Comparison of ENCODE assay signal across 9 cellular contexts in the genomic region with DNA sequence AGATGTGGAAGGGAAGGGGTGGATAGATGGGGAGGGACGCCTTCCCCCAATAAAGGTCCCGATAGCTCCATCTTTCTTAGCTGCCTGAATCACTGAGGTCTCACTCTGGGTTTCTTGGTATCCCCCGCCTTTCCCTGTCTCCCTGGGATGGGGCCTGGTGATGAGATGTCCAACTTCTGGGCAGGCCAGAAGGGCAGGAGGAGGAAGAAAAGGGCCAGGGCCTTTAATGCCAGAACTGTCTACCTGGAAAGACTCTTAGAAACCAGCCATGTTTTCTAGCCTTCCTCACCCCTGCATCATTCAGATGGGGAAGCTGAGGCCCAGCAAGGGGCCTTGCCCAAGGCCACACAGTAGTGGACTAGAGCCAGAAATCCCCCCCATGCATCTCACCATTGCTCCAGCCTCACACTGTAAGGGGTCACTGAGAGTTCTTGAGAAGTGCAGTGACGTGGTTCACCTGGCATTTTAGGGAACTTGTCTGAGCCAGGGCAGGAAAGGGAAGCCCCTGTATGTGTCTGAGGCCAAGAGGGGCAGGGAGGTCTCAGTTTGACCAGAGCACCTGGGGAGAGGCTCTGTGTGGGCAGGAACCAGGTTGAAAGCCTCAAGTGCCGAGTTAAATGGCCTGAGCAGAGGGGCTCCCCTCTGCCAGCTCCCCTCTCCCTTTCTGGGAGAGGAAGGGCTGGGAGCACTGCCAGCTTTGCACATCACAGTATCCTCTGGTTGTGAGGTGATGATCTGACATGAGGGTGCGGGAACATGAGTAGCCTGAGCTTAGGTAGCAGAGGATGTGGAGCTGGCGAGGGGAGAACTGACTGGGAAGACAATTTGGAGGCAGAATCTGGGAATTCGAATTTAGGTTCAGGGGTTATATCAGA. TPM values are rescaled to one million over a fixed set of nuclear protein-coding genes. Genes with fewer than 3 reads are reported as not detected.
DNase-seq lines count a peak whose midpoint lies in the region; ATAC-seq, FAIRE-seq and TF ChIP-seq lines count a peak whose summit lies in the region.
"Had no signal": no experiment of that assay in that cellular context is flagged by ENCODE, and none has a peak within 500 bp of the region (broad histone marks: within the 10 kb centered on the region; RNA-seq: fewer than 3 reads in every experiment).

No MANE protein-coding gene starts in this region.

- no TSS peak for BruUV-seq in GM12878 (replicated peaks; lab: Mats Ljungman, UMichigan)

- TF ChIP-seq EP300 in GM12878 (IDR thresholded peaks at IDR 0.05; ENCODE audit: borderline replicate concordance in 1 of 2, control insufficient read depth in 1 of 2, low read depth in 2 of 2, low read length in 2 of 2): peak in 1 of 2 experiments; percentile 70; a peak in 2 of 4 replicates

- H3K9me3 ChIP-seq in HUES6 (ENCODE audit: control insufficient read depth, insufficient read depth, low read depth, low read length) (no peaks in the 10 kb centered on the region), GM12878 (replicated peaks; ENCODE audit: control insufficient read depth, insufficient read depth, low read length) (no peaks in the 10 kb centered on the region), lung (ENCODE audit: control insufficient read depth in 2 of 2, insufficient read depth in 1 of 2, low read length in 1 of 2) (no peaks in the 10 kb centered on the region), testis (no peaks in the 10 kb centered on the region)

- no peak for TF ChIP-seq RAD21 in GM12878 (IDR thresholded peaks at IDR 0.05; ENCODE audit: insufficient read depth, low read depth, low read length)

- H3K9ac ChIP-seq in HUES6 (ENCODE audit: low read length) (peak overlapping the region; percentile 33), GM12878 (ENCODE audit: control insufficient read depth, insufficient read depth, low read length) (peak overlapping the region; percentile 51)

- 68% methylated on average over 8 of the region's 8 CpGs for WGBS in GM12878 (ENCODE audit: insufficient coverage, insufficient replicate concordance, low lambda C conversion rate, missing lambda C conversion rate)
- 37 to 41% methylated on average over 8 of the region's 8 CpGs for WGBS in lung, 2 donors
- WGBS in testis, 2 donors: 53 to 63% methylated on average over 8 of the region's 8 CpGs

- POLR2A ChIA-PET in GM12878 (lab: Charles Lee): interaction anchor here (0.8 to 7.8 kb wide), 3 partner anchors 8 to 15 kb away, joined by 3 to 40 read pairs (median 4); partner anchors contain the start of gene ARHGEF17

- no peak overlapping the region for H3K27ac ChIP-seq in HUES6 (ENCODE audit: low read depth, low read length)
- H3K27ac ChIP-seq in GM12878 (ENCODE audit: control insufficient read depth, insufficient read depth): peak overlapping the region; percentile 99
- peak overlapping the region; percentile 68 to 84 for H3K27ac ChIP-seq in lung (ENCODE audit: low read depth in 1 of 2, low read length in 1 of 2)
- peak overlapping the region; percentile 76 to 90 for H3K27ac ChIP-seq in testis

- H2AFZ ChIP-seq in GM12878 (ENCODE audit: control insufficient read depth, low read depth, low read length): peak overlapping the region; percentile 3

- TF ChIP-seq CTCF in GM12878 (IDR thresholded peaks at IDR 0.05 in 2 of 3, conservative IDR thresholded peaks at IDR 0.05 in 1 of 3; ENCODE audit: control insufficient read depth in 2 of 3, extremely low read depth in 1 of 3, insufficient read depth in 1 of 3, low read depth in 3 of 3, low read length in 3 of 3): no peak
- TF ChIP-seq CTCF in lung (IDR thresholded peaks at IDR 0.05; ENCODE audit: control extremely low read depth, extremely low read depth): no peak
- no peak for TF ChIP-seq CTCF in testis (IDR thresholded peaks at IDR 0.05)

- H3K27me3 ChIP-seq in HUES6 (ENCODE audit: control insufficient read depth, insufficient read depth, low read length) (no peaks in the 10 kb centered on the region), GM12878 (replicated peaks in 1 of 2; ENCODE audit: control insufficient read depth in 2 of 2, insufficient read depth in 2 of 2, low read length in 1 of 2) (no peaks in the 10 kb centered on the region), lung (ENCODE audit: control insufficient read depth, insufficient read depth) (no peaks in the 10 kb centered on the region), testis (no peaks in the 10 kb centered on the region)

- no peaks in the 10 kb centered on the region for H3K9me3 Mint-ChIP-seq in activated CD8-positive, alpha-beta memory T cell treated with anti-CD3 and anti-CD28 coated beads, Interleukin-2, amount 10 ng/mL, durations not matched to agents 7 days and 5 days (ENCODE audit: low read depth)
- H3K9me3 Mint-ChIP-seq: activated T-helper 17 cell treated with anti-CD3 and anti-CD28 coated beads, Interleukin-2, amount 50 U/mL, for 72 hours had no signal

- ATAC-seq in GM12878 (peak; percentile 35), lung (ENCODE audit: insufficient read depth, low FRiP score) (no peak)
- no peak for ATAC-seq in activated CD8-positive, alpha-beta memory T cell treated with anti-CD3 and anti-CD28 coated beads, Interleukin-2, amount 10 ng/mL, durations not matched to agents 7 days and 5 days
- ATAC-seq: activated T-helper 17 cell treated with anti-CD3 and anti-CD28 coated beads, Interleukin-2, amount 50 U/mL, for 72 hours had no signal

- H3K4me3 ChIP-seq in HUES6 (ENCODE audit: low read depth, low read length): no peak overlapping the region; the same call in 1 of the 2 replicates
- H3K4me3 ChIP-seq in GM12878: no peak overlapping the region
- H3K4me3 ChIP-seq in lung: no peak overlapping the region
- H3K4me3 ChIP-seq in testis: no peak overlapping the region

- intact Hi-C loops in GM12878 (cut with micrococcal nuclease; ENCODE audit: unreplicated experiment): no loop called here
- intact Hi-C loops in testis (cut with DNase I; ENCODE audit: low total_unique reads): no loop called here

- H3K36me3 ChIP-seq in HUES6 (ENCODE audit: control insufficient read depth, insufficient read depth, low read length) (0 out of 2 replicates have a peak, but pooled peaks cover 2% of the 10 kb centered on the region), GM12878 (ENCODE audit: control insufficient read depth in 2 of 2, insufficient read depth in 2 of 2, low read length in 1 of 2) (no peaks in the 10 kb centered on the region; a peak in 2 of 4 replicates), lung (ENCODE audit: control insufficient read depth in 2 of 2, insufficient read depth in 2 of 2, low read length in 2 of 2) (peaks cover 0 to 2% of the 10 kb centered on the region in 2 donors), testis (ENCODE audit: low read depth, missing control alignments) (no peaks in the 10 kb centered on the region)

- RAD21 ChIA-PET in GM12878 (lab: Charles Lee; ENCODE audit: unreplicated experiment): interaction anchor here (0.5 to 10.5 kb wide), 6 partner anchors 8 to 264 kb away, joined by 3 to 115 read pairs (median 4); partner anchors contain the start of gene ARHGEF17

- no peak for FAIRE-seq in GM12878 (lab: Jason Lieb, UNC)

- H3K4me3 Mint-ChIP-seq in activated CD8-positive, alpha-beta memory T cell treated with anti-CD3 and anti-CD28 coated beads, Interleukin-2, amount 10 ng/mL, durations not matched to agents 7 days and 5 days: no peak overlapping the region
- H3K4me3 Mint-ChIP-seq: activated T-helper 17 cell treated with anti-CD3 and anti-CD28 coated beads, Interleukin-2, amount 50 U/mL, for 72 hours had no signal

- no peak for TF ChIP-seq POLR2A in GM12878 (IDR thresholded peaks at IDR 0.05; ENCODE audit: low read depth, low read length)
- TF ChIP-seq POLR2A in testis (IDR thresholded peaks at IDR 0.05): no peak

- SMC1A ChIA-PET in GM12878 (lab: Charles Lee; ENCODE audit: uncharacterized antibody, unreplicated experiment): interaction anchor here (5.3 to 11.8 kb wide), 3 partner anchors 8 to 15 kb away, joined by 24 to 106 read pairs (median 56); partner anchors contain the start of gene ARHGEF17

- in situ Hi-C loops in GM12878 (cut with MboI): no loop called here

- peaks cover 13% of the 10 kb centered on the region for H3K4me1 Mint-ChIP-seq in activated CD8-positive, alpha-beta memory T cell treated with anti-CD3 and anti-CD28 coated beads, Interleukin-2, amount 10 ng/mL, durations not matched to agents 7 days and 5 days
- H3K4me1 Mint-ChIP-seq: activated T-helper 17 cell treated with anti-CD3 and anti-CD28 coated beads, Interleukin-2, amount 50 U/mL, for 72 hours had no signal

- H3K27ac Mint-ChIP-seq in activated CD8-positive, alpha-beta memory T cell treated with anti-CD3 and anti-CD28 coated beads, Interleukin-2, amount 10 ng/mL, durations not matched to agents 7 days and 5 days: no peak overlapping the region

- H4K20me1 ChIP-seq in GM12878 (ENCODE audit: control insufficient read depth, insufficient read depth): no peaks in the 10 kb centered on the region

- peaks cover 6% of the 10 kb centered on the region for H3K79me2 ChIP-seq in GM12878 (ENCODE audit: control insufficient read depth, insufficient read depth, low read length)

- H3K4me2 ChIP-seq in GM12878 (ENCODE audit: control insufficient read depth, insufficient read depth): peak overlapping the region; percentile 51

- H3K36me3 Mint-ChIP-seq in activated CD8-positive, alpha-beta memory T cell treated with anti-CD3 and anti-CD28 coated beads, Interleukin-2, amount 10 ng/mL, durations not matched to agents 7 days and 5 days: no peaks in the 10 kb centered on the region

- H3K27me3 Mint-ChIP-seq in activated CD8-positive, alpha-beta memory T cell treated with anti-CD3 and anti-CD28 coated beads, Interleukin-2, amount 10 ng/mL, durations not matched to agents 7 days and 5 days: no peaks in the 10 kb centered on the region
- H3K27me3 Mint-ChIP-seq: activated T-helper 17 cell treated with anti-CD3 and anti-CD28 coated beads, Interleukin-2, amount 50 U/mL, for 72 hours had no signal

- H3K4me1 ChIP-seq in HUES6 (ENCODE audit: control insufficient read depth, insufficient read depth, low read length): peaks cover 57% of the 10 kb centered on the region
- peaks cover 67% of the 10 kb centered on the region for H3K4me1 ChIP-seq in GM12878 (ENCODE audit: control insufficient read depth, insufficient read depth, low read length)
- peaks cover 25 to 63% of the 10 kb centered on the region in 2 donors for H3K4me1 ChIP-seq in lung (ENCODE audit: control insufficient read depth in 2 of 2, insufficient read depth in 2 of 2, low read length in 2 of 2)
- peaks cover 73% of the 10 kb centered on the region for H3K4me1 ChIP-seq in testis

- CTCF ChIA-PET in GM12878 (lab: Yijun Ruan, JAX): interaction anchor here (1.2 to 3.3 kb wide), 5 partner anchors 9 to 28 kb away, joined by 5 to 24 read pairs (median 7); partner anchors contain the start of gene ARHGEF17
- CTCF ChIA-PET in activated CD8-positive, alpha-beta memory T cell treated with anti-CD3 and anti-CD28 coated beads, Interleukin-2, amount 10 ng/mL, durations not matched to agents 7 days and 5 days (lab: Charles Lee): interaction anchor here (1.7 to 7.3 kb wide), 3 partner anchors 14 to 29 kb away, joined by 4 to 36 read pairs (median 7); no protein-coding TSS in a partner anchor

- DNase-seq in GM12878 (ENCODE audit: low read depth, low spot score): no peak
- DNase-seq in lung (ENCODE audit: low spot score): no peak
- no peak for DNase-seq in testis
- no peak for DNase-seq in activated CD8-positive, alpha-beta memory T cell treated with anti-CD3 and anti-CD28 coated beads, Interleukin-2, amount 10 ng/mL, durations not matched to agents 7 days and 5 days
- DNase-seq in activated effector memory CD4-positive, alpha-beta T cell treated with anti-CD3 and anti-CD28 coated beads, Interleukin-2, amount 50 U/mL, for 16 hours: no peak
- DNase-seq in DMS153 treated with DMSO at 0.1 percent for 48 hours (lab: John Stamatoyannopoulos, UW; ENCODE audit: unreplicated experiment): no peak

RNA-seq across cellular contexts. Expression of gene ARHGEF17, which starts 14.3 kb away (rescaled TPM):
- total RNA-seq in GM12878 (2013; cell fraction: nucleolus; rRNA removed): 89.0 and 109 TPM in 2 replicates
- total RNA-seq in GM12878 (2014; rRNA removed) (1.9 and 3.0 TPM in 2 replicates), GM12878 (2014; rRNA removed; fragmentation: Illumina TruSeq; extraction: Trizol) (1.2 and 1.6 TPM in 2 replicates), GM12878 (2021) (3.6 and 5.2 TPM in 2 replicates), lung (10 to 100 TPM; 67.6 to 74.6 TPM), testis (10 to 100 TPM; 50.1 to 58.5 TPM)
- polyA plus RNA-seq in GM12878 (2011; ENCODE audit: low read depth): 1.6 TPM
- polyA plus RNA-seq in GM12878 (2011; rRNA removed) (7.2 and 11.0 TPM in 2 replicates), GM12878 (2014; fragmentation: Illumina TruSeq; extraction: Trizol) (1.8 and 1.9 TPM in 2 replicates), GM12878 (2014; fragmentation: Nextera tagmentation; extraction: Ambion mirVana) (under 1 TPM; 0.15 to 0.31 TPM), GM12878 (2014; rRNA removed) (3.5 and 7.0 TPM in 2 replicates), GM12878 (2016; fragmentation: Nextera tagmentation; extraction: Ambion mirVana) (under 1 TPM; 0.20 to 0.27 TPM), lung (10 to 100 TPM; 27.9 to 39.4 TPM), testis (ENCODE audit: insufficient read depth, low read depth, low replicate concordance) (29.4 TPM)
- 13.6 and 18.5 TPM in 2 replicates for polyA plus RNA-seq in GM12878 (2011; cell fraction: cytosol; rRNA removed)
- 111 and 113 TPM in 2 replicates for polyA plus RNA-seq in GM12878 (2011; cell fraction: nucleus; rRNA removed)
- polyA plus RNA-seq in GM12878 (2012): 5.5 and 5.6 TPM in 2 replicates
- 17.6 and 36.7 TPM in 2 replicates for polyA minus RNA-seq in GM12878 (2011; rRNA and poly(A)+ RNA removed)
- polyA minus RNA-seq in GM12878 (2011; cell fraction: cytosol; rRNA and poly(A)+ RNA removed): 12.2 and 14.6 TPM in 2 replicates
- 33.4 and 53.6 TPM in 2 replicates for polyA minus RNA-seq in GM12878 (2011; cell fraction: nucleus; rRNA and poly(A)+ RNA removed)
- total RNA-seq in activated CD8-positive, alpha-beta memory T cell treated with anti-CD3 and anti-CD28 coated beads, Interleukin-2, amount 10 ng/mL, durations not matched to agents 7 days and 5 days: not detected

RNA-seq across cellular contexts. Expression of gene P2RY6, which starts 50.2 kb away (rescaled TPM):
- 0.21 TPM in 1 of 2 replicates, not detected in the other for total RNA-seq in GM12878 (2013; cell fraction: nucleolus; rRNA removed)
- 0.23 TPM in 1 of 2 replicates, not detected in the other for total RNA-seq in GM12878 (2014; rRNA removed)
- total RNA-seq in GM12878 (2014; rRNA removed; fragmentation: Illumina TruSeq; extraction: Trizol): 0.14 TPM in 1 of 2 replicates, not detected in the other
- 0.21 and 0.66 TPM in 2 replicates for total RNA-seq in GM12878 (2021)
- polyA plus RNA-seq in GM12878 (2011; ENCODE audit: low read depth): not detected
- not detected in 2 replicates for polyA plus RNA-seq in GM12878 (2011; rRNA removed)
- not detected in 2 replicates for polyA plus RNA-seq in GM12878 (2011; cell fraction: cytosol; rRNA removed)
- 0.15 and 0.35 TPM in 2 replicates for polyA plus RNA-seq in GM12878 (2011; cell fraction: nucleus; rRNA removed)
- 0.12 and 0.15 TPM in 2 replicates for polyA plus RNA-seq in GM12878 (2012)
- 0.10 TPM in 1 of 2 replicates, not detected in the other for polyA plus RNA-seq in GM12878 (2014; fragmentation: Illumina TruSeq; extraction: Trizol)
- polyA plus RNA-seq in GM12878 (2014; fragmentation: Nextera tagmentation; extraction: Ambion mirVana): under 1 TPM in 1 of 2 experiments, not detected in 1; 0.05 TPM
- polyA plus RNA-seq in GM12878 (2014; rRNA removed): 0.52 and 0.90 TPM in 2 replicates
- under 1 TPM in 1 of 2 experiments, not detected in 1; 0.24 TPM for polyA plus RNA-seq in GM12878 (2016; fragmentation: Nextera tagmentation; extraction: Ambion mirVana)
- not detected in 2 replicates for polyA minus RNA-seq in GM12878 (2011; rRNA and poly(A)+ RNA removed)
- polyA minus RNA-seq in GM12878 (2011; cell fraction: cytosol; rRNA and poly(A)+ RNA removed): not detected in 2 replicates
- not detected in 2 replicates for polyA minus RNA-seq in GM12878 (2011; cell fraction: nucleus; rRNA and poly(A)+ RNA removed)
- 1 to 10 TPM; 3.1 to 4.2 TPM for total RNA-seq in lung
- polyA plus RNA-seq in lung: 10 to 100 TPM in 1 of 2 donors, 1 to 10 TPM in 1; 3.0 to 13.0 TPM
- under 1 TPM; 0.25 to 0.47 TPM for total RNA-seq in testis
- 2.7 TPM for polyA plus RNA-seq in testis (ENCODE audit: insufficient read depth, low read depth, low replicate concordance)
- not detected for total RNA-seq in activated CD8-positive, alpha-beta memory T cell treated with anti-CD3 and anti-CD28 coated beads, Interleukin-2, amount 10 ng/mL, durations not matched to agents 7 days and 5 days
- total RNA-seq: activated T-helper 17 cell treated with anti-CD3 and anti-CD28 coated beads, Interleukin-2, amount 50 U/mL, for 72 hours; SK-MEL-5 had no signal

RNA-seq across cellular contexts. Expression of gene RELT, which starts 53.9 kb away (rescaled TPM):
- 89.6 and 94.7 TPM in 2 replicates for total RNA-seq in GM12878 (2013; cell fraction: nucleolus; rRNA removed)
- 19.8 and 23.4 TPM in 2 replicates for total RNA-seq in GM12878 (2014; rRNA removed)
- 10.4 and 10.5 TPM in 2 replicates for total RNA-seq in GM12878 (2014; rRNA removed; fragmentation: Illumina TruSeq; extraction: Trizol)
- total RNA-seq in GM12878 (2021): 27.9 and 28.5 TPM in 2 replicates
- 5.2 TPM for polyA plus RNA-seq in GM12878 (2011; ENCODE audit: low read depth)
- 7.9 and 13.0 TPM in 2 replicates for polyA plus RNA-seq in GM12878 (2011; rRNA removed)
- 17.2 and 25.3 TPM in 2 replicates for polyA plus RNA-seq in GM12878 (2011; cell fraction: cytosol; rRNA removed)
- polyA plus RNA-seq in GM12878 (2011; cell fraction: nucleus; rRNA removed): 96.7 and 106 TPM in 2 replicates
- 16.1 and 16.3 TPM in 2 replicates for polyA plus RNA-seq in GM12878 (2012)
- polyA plus RNA-seq in GM12878 (2014; fragmentation: Illumina TruSeq; extraction: Trizol): 2.5 and 8.4 TPM in 2 replicates
- 1 to 10 TPM; 1.2 to 3.0 TPM for polyA plus RNA-seq in GM12878 (2014; fragmentation: Nextera tagmentation; extraction: Ambion mirVana)
- polyA plus RNA-seq in GM12878 (2014; rRNA removed): 21.1 and 23.6 TPM in 2 replicates
- 10 to 100 TPM in 1 of 2 experiments, 1 to 10 TPM in 1; 8.8 to 11.1 TPM for polyA plus RNA-seq in GM12878 (2016; fragmentation: Nextera tagmentation; extraction: Ambion mirVana)
- 10.7 and 22.1 TPM in 2 replicates for polyA minus RNA-seq in GM12878 (2011; rRNA and poly(A)+ RNA removed)
- polyA minus RNA-seq in GM12878 (2011; cell fraction: cytosol; rRNA and poly(A)+ RNA removed): 8.4 and 10.4 TPM in 2 replicates
- polyA minus RNA-seq in GM12878 (2011; cell fraction: nucleus; rRNA and poly(A)+ RNA removed): 24.1 and 45.4 TPM in 2 replicates
- total RNA-seq in lung: 10 to 100 TPM in 1 of 2 donors, 1 to 10 TPM in 1; 6.0 to 25.4 TPM
- polyA plus RNA-seq in lung: 10 to 100 TPM in 1 of 2 donors, 1 to 10 TPM in 1; 7.1 to 25.0 TPM
- 1 to 10 TPM; 8.4 to 8.6 TPM for total RNA-seq in testis
- polyA plus RNA-seq in testis (ENCODE audit: insufficient read depth, low read depth, low replicate concordance): 6.2 TPM
- 10 to 100 TPM; 31.2 to 39.6 TPM for total RNA-seq in activated CD8-positive, alpha-beta memory T cell treated with anti-CD3 and anti-CD28 coated beads, Interleukin-2, amount 10 ng/mL, durations not matched to agents 7 days and 5 days
